9 cellular contexts compared by ENCODE assay signal in the genomic region with DNA sequence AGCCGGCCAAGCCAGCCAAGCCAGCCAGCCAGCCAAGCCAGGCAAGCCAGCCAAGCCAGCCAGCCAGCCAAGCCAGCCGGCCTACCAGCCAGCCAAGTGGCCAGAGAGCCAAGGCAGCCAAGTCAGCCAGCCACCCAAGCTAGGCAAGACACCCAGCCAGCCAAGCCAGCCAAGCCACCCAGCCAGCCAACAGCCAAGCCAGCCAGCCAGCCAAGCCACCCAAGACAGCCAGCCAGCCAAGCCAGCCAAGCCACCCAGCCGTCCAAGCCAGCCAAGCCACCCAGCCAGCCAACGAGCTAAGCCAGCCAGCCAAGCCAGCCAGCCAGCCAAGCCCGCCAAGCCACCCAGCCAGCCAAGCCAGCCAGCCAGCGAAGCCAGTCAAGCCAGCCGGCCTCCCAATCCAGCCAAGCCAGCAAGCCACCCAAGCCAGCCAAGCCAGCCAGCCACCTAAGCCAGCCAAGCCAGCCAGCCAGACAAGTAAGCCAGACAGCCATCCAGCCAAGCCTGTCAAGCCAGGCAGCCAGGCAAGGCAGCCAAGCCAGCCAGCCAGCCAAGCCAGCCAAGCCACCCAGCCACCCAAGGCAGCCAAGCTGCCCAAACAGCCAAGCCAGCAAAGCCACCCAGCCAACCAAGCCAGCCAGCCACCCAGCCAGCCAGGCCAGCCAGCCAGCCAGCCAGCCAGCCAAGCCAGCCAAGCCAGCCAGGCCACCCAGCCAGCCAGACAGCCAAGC.
DNase-seq lines count a peak whose midpoint lies in the region; ATAC-seq and TF ChIP-seq lines count a peak whose summit lies in the region.
"Had no signal": no experiment of that assay in that cellular context is flagged by ENCODE, and none has a peak within 500 bp of the region (broad histone marks: within the 10 kb centered on the region; RNA-seq: fewer than 3 reads in every experiment).

No MANE protein-coding gene starts in this region.

- H3K27ac Mint-ChIP-seq in activated B cell treated with CpG ODN at 0.5 μM for 24 hours, result no peak overlapping the region

- H3K4me1 ChIP-seq in psoas muscle (no peaks in the 10 kb centered on the region), esophagus squamous epithelium (no peaks in the 10 kb centered on the region)

- DNase-seq in GM10248 (ENCODE audit: extremely low spot score) (peak; percentile 54), activated B cell treated with CpG ODN at 0.5 μM for 24 hours (peak; percentile 29), globus pallidus (ENCODE audit: low spot score) (peak; percentile 48), psoas muscle (peak; percentile 69 to 89), esophagus squamous epithelium (lab: John Stamatoyannopoulos, UW) (no peak), NCI-H2107 (lab: John Stamatoyannopoulos, UW) (no peak)
- no peak for DNase-seq in NK-92 treated with Interleukin-12 subunit alpha and Interleukin-12 subunit beta, amount 100 ng/mL, for 24 hours (lab: John Stamatoyannopoulos, UW)
- DNase-seq: NCI-H226 had no signal

- H3K27me3 ChIP-seq in psoas muscle (ENCODE audit: insufficient read depth in 3 of 3, low read length in 2 of 3), result no peaks in the 10 kb centered on the region
- H3K27me3 ChIP-seq in esophagus squamous epithelium, result no peaks in the 10 kb centered on the region

- ATAC-seq in activated B cell treated with CpG ODN at 0.5 μM for 24 hours (ENCODE audit: low read depth) (peak; percentile 18), psoas muscle (peak; percentile 31 to 58 (median 44)), GM21360 (IDR thresholded peaks at IDR 0.05; ENCODE audit: unreplicated experiment) (no peak)

- H3K9me3 Mint-ChIP-seq in activated B cell treated with CpG ODN at 0.5 μM for 24 hours, result peaks cover 6% of the 10 kb centered on the region

- H3K36me3 Mint-ChIP-seq in activated B cell treated with CpG ODN at 0.5 μM for 24 hours (ENCODE audit: low read depth), result no peaks in the 10 kb centered on the region

- POLR2A ChIA-PET in GM10248 (lab: Yijun Ruan, JAX), result no interaction called here
- POLR2A ChIA-PET in activated B cell treated with CpG ODN at 0.5 μM for 24 hours (lab: Charles Lee), result no interaction called here

- no peaks in the 10 kb centered on the region for H3K4me1 Mint-ChIP-seq in activated B cell treated with CpG ODN at 0.5 μM for 24 hours

- 47 to 68% (median 51%) methylated on average over 7 of the region's 7 CpGs for WGBS in psoas muscle, 3 donors
- WGBS in esophagus squamous epithelium, 2 donors, result 59 to 64% methylated on average over 6 of the region's 7 CpGs

- CTCF ChIA-PET in GM10248 (lab: Yijun Ruan, JAX) (interaction anchor here (0.8 to 1.1 kb wide), 3 partner anchors 10 to 320 kb away, joined by 3 to 4 read pairs (median 3); no protein-coding TSS in a partner anchor), activated B cell treated with CpG ODN at 0.5 μM for 24 hours (lab: Charles Lee) (no interaction called here)

- intact Hi-C loops in activated B cell treated with CpG ODN at 0.5 μM for 24 hours (cut with micrococcal nuclease) (no loop called here), psoas muscle (cut with DNase I) (no loop called here), esophagus squamous epithelium (cut with DNase I) (no loop called here)

- H3K4me3 ChIP-seq in psoas muscle (no peak overlapping the region), esophagus squamous epithelium (no peak overlapping the region)

- TF ChIP-seq POLR2A in esophagus squamous epithelium (IDR thresholded peaks at IDR 0.05), result no peak

- TF ChIP-seq CTCF in GM10248 (IDR thresholded peaks at IDR 0.05; ENCODE audit: control extremely low read depth, extremely low read depth, low read depth, missing control alignments) (no peak), activated B cell treated with CpG ODN at 0.5 μM for 24 hours (IDR thresholded peaks at IDR 0.05) (no peak), psoas muscle (IDR thresholded peaks at IDR 0.05) (no peak), esophagus squamous epithelium (IDR thresholded peaks at IDR 0.05) (no peak)

- no peak overlapping the region for H3K4me3 Mint-ChIP-seq in activated B cell treated with CpG ODN at 0.5 μM for 24 hours

- H3K27me3 Mint-ChIP-seq in activated B cell treated with CpG ODN at 0.5 μM for 24 hours, result no peaks in the 10 kb centered on the region

- no peaks in the 10 kb centered on the region for H3K36me3 ChIP-seq in psoas muscle (ENCODE audit: insufficient read depth in 1 of 2, low read depth in 1 of 2)
- H3K36me3 ChIP-seq in esophagus squamous epithelium, result no peaks in the 10 kb centered on the region

- H3K9me3 ChIP-seq in psoas muscle (peaks cover 5% of the 10 kb centered on the region), esophagus squamous epithelium (peaks cover 8 to 56% (median 41%) of the 10 kb centered on the region in 3 donors)

- H3K27ac ChIP-seq in psoas muscle (no peak overlapping the region), esophagus squamous epithelium (no peak overlapping the region)

Comparison
In these comparisons a context has a peak if more than half of its experiments do, and no peak if none do; other contexts are left out.
1. DNase-seq: peak in GM10248 (single experiment), activated B cell treated with CpG ODN at 0.5 μM for 24 hours (single experiment), globus pallidus (single experiment) and psoas muscle (2 of 2); none in NK-92 treated with Interleukin-12 subunit alpha and Interleukin-12 subunit beta, amount 100 ng/mL, for 24 hours (single experiment), esophagus squamous epithelium (single experiment) and NCI-H2107 (single experiment).